Comparison of ENCODE assay signal across 19 cellular contexts in the genomic region with DNA sequence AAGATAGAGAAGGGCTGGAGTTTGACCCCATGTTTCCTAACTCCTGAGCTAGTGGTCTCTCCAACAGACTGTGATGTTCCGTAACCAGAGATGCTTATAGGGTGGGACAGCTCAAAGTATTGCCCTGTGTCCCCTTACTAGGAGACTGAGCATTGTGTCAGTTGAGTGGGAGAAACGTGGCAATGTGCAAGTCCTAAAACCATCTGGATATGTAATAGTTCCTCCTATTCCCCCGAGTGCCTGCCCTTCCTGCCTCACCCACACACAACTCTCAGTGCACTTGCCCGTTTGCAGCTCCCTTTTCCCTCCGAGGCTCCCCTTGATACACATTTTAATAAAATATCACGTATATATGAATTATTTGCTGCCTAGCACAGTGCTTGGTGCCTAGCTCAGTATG. TPM values are rescaled to one million over a fixed set of nuclear protein-coding genes. Genes with fewer than 3 reads are reported as not detected.
DNase-seq lines count a peak whose midpoint lies in the region; ATAC-seq and TF ChIP-seq lines count a peak whose summit lies in the region.
"Had no signal": no experiment of that assay in that cellular context is flagged by ENCODE, and none has a peak within 500 bp of the region (broad histone marks: within the 10 kb centered on the region; RNA-seq: fewer than 3 reads in every experiment).

No MANE protein-coding gene starts in this region.

- no peak for ATAC-seq in activated CD8-positive, alpha-beta T cell treated with anti-CD3 and anti-CD28 coated beads, Interleukin-2, amount 10 ng/mL, durations not matched to agents 7 days and 5 days
- ATAC-seq in mucosa of descending colon: no peak
- ATAC-seq: upper lobe of right lung had no signal

- POLR2A ChIA-PET in activated CD4-positive, alpha-beta T cell treated with anti-CD3 and anti-CD28 coated beads, Interleukin-2, amount 10 ng/mL, durations not matched to agents 7 days and 5 days (lab: Charles Lee): no interaction called here
- POLR2A ChIA-PET in CD4-positive, alpha-beta memory T cell (lab: Charles Lee; ENCODE audit: partially characterized antibody): interaction anchor here (4.5 to 13.8 kb wide), 4 partner anchors 9 to 189 kb away, joined by 58 to 595 read pairs (median 86); a partner anchor contains a TSS
- POLR2A ChIA-PET in activated CD8-positive, alpha-beta T cell treated with anti-CD3 and anti-CD28 coated beads, Interleukin-2, amount 10 ng/mL, durations not matched to agents 7 days and 5 days (lab: Charles Lee): interaction anchor here (1.1 to 8.3 kb wide), 8 partner anchors 9 to 98 kb away, joined by 3 to 325 read pairs (median 18); a partner anchor contains a TSS

- no peaks in the 10 kb centered on the region for H3K9me3 Mint-ChIP-seq in activated CD4-positive, alpha-beta T cell treated with anti-CD3 and anti-CD28 coated beads, Interleukin-2, amount 10 ng/mL, durations not matched to agents 7 days and 5 days
- peaks cover 0 to 3% (median 0%) of the 10 kb centered on the region in 8 donors for H3K9me3 Mint-ChIP-seq in CD4-positive, alpha-beta memory T cell
- no peaks in the 10 kb centered on the region for H3K9me3 Mint-ChIP-seq in activated CD8-positive, alpha-beta T cell treated with anti-CD3 and anti-CD28 coated beads, Interleukin-2, amount 10 ng/mL, durations not matched to agents 7 days and 5 days (ENCODE audit: insufficient read depth)
- H3K9me3 Mint-ChIP-seq in glutamatergic neuron (ENCODE audit: unreplicated experiment): peaks cover 13% of the 10 kb centered on the region

- peaks cover 56% of the 10 kb centered on the region for H3K4me1 Mint-ChIP-seq in activated CD4-positive, alpha-beta T cell treated with anti-CD3 and anti-CD28 coated beads, Interleukin-2, amount 10 ng/mL, durations not matched to agents 7 days and 5 days
- peaks cover 38 to 55% (median 47%) of the 10 kb centered on the region in 4 donors for H3K4me1 Mint-ChIP-seq in CD4-positive, alpha-beta memory T cell
- peaks cover 57% of the 10 kb centered on the region for H3K4me1 Mint-ChIP-seq in activated CD8-positive, alpha-beta T cell treated with anti-CD3 and anti-CD28 coated beads, Interleukin-2, amount 10 ng/mL, durations not matched to agents 7 days and 5 days (ENCODE audit: low read depth)
- peaks cover 32% of the 10 kb centered on the region for H3K4me1 Mint-ChIP-seq in glutamatergic neuron (ENCODE audit: low read depth, unreplicated experiment)

- peaks cover 30% of the 10 kb centered on the region for H3K36me3 Mint-ChIP-seq in activated CD4-positive, alpha-beta T cell treated with anti-CD3 and anti-CD28 coated beads, Interleukin-2, amount 10 ng/mL, durations not matched to agents 7 days and 5 days (ENCODE audit: low read depth)
- peaks cover 23 to 44% of the 10 kb centered on the region in 2 donors for H3K36me3 Mint-ChIP-seq in CD4-positive, alpha-beta memory T cell
- peaks cover 46% of the 10 kb centered on the region for H3K36me3 Mint-ChIP-seq in activated CD8-positive, alpha-beta T cell treated with anti-CD3 and anti-CD28 coated beads, Interleukin-2, amount 10 ng/mL, durations not matched to agents 7 days and 5 days (ENCODE audit: low read depth)
- H3K36me3 Mint-ChIP-seq in glutamatergic neuron (ENCODE audit: unreplicated experiment): no peaks in the 10 kb centered on the region

- H3K27me3 ChIP-seq in CD4-positive, alpha-beta memory T cell (ENCODE audit: insufficient read depth, low read length): no peaks in the 10 kb centered on the region
- H3K27me3 ChIP-seq: cardiac muscle cell, esophagus muscularis mucosa, ovary, Peyer's patch, sigmoid colon, stomach, upper lobe of right lung had no signal

- CTCF ChIA-PET in activated CD4-positive, alpha-beta T cell treated with anti-CD3 and anti-CD28 coated beads, Interleukin-2, amount 10 ng/mL, durations not matched to agents 7 days and 5 days (lab: Charles Lee): interaction anchor here (1.0 to 4.5 kb wide), 12 partner anchors 9 to 253 kb away, joined by 3 to 39 read pairs (median 7); no protein-coding TSS in a partner anchor
- CTCF ChIA-PET in CD4-positive, alpha-beta memory T cell (lab: Charles Lee; ENCODE audit: partially characterized antibody): interaction anchor here (0.8 to 6.1 kb wide), 20 partner anchors 9 to 291 kb away, joined by 3 to 352 read pairs (median 14); a partner anchor contains a TSS
- CTCF ChIA-PET in activated CD8-positive, alpha-beta T cell treated with anti-CD3 and anti-CD28 coated beads, Interleukin-2, amount 10 ng/mL, durations not matched to agents 7 days and 5 days (lab: Charles Lee): interaction anchor here (0.8 to 8.9 kb wide), 23 partner anchors 9 to 290 kb away, joined by 3 to 334 read pairs (median 33); no protein-coding TSS in a partner anchor

- H3K36me3 ChIP-seq in CD4-positive, alpha-beta memory T cell (ENCODE audit: insufficient read depth, low read length): peaks cover 12% of the 10 kb centered on the region
- H3K36me3 ChIP-seq in mucosa of descending colon (ENCODE audit: low read depth): no peaks in the 10 kb centered on the region
- H3K36me3 ChIP-seq: cardiac muscle cell, ovary had no signal

- H3K27me3 Mint-ChIP-seq in activated CD4-positive, alpha-beta T cell treated with anti-CD3 and anti-CD28 coated beads, Interleukin-2, amount 10 ng/mL, durations not matched to agents 7 days and 5 days: no peaks in the 10 kb centered on the region
- no peaks in the 10 kb centered on the region for H3K27me3 Mint-ChIP-seq in CD4-positive, alpha-beta memory T cell
- H3K27me3 Mint-ChIP-seq in activated CD8-positive, alpha-beta T cell treated with anti-CD3 and anti-CD28 coated beads, Interleukin-2, amount 10 ng/mL, durations not matched to agents 7 days and 5 days (ENCODE audit: low read depth): no peaks in the 10 kb centered on the region
- H3K27me3 Mint-ChIP-seq in glutamatergic neuron (ENCODE audit: unreplicated experiment): peaks cover 11% of the 10 kb centered on the region

- no peak for DNase-seq in activated CD4-positive, alpha-beta T cell treated with anti-CD3 and anti-CD28 coated beads, Interleukin-2, amount 10 ng/mL, durations not matched to agents 7 days and 5 days
- DNase-seq in activated CD4-positive, alpha-beta T cell treated with anti-CD3 and anti-CD28 coated beads, Interleukin-2, amount 50 U/mL, for 4 hours: no peak
- no peak for DNase-seq in CD4-positive, alpha-beta memory T cell
- no peak for DNase-seq in activated CD8-positive, alpha-beta T cell treated with anti-CD3 and anti-CD28 coated beads, Interleukin-2, amount 10 ng/mL, durations not matched to agents 7 days and 5 days
- DNase-seq in glutamatergic neuron (no peak), RKO (ENCODE audit: low spot score) (no peak), NCI-H1417 treated with DMSO at 0.1 percent for 48 hours (lab: John Stamatoyannopoulos, UW) (no peak), mucosa of descending colon (no peak)
- DNase-seq: ACHN, DMS79 treated with DMSO at 0.1 percent for 48 hours, ovary, Peyer's patch, sigmoid colon, stomach, upper lobe of right lung had no signal

- no peaks in the 10 kb centered on the region for H3K9me3 ChIP-seq in CD4-positive, alpha-beta memory T cell (ENCODE audit: control insufficient read depth in 1 of 2, low read length in 2 of 2)
- H3K9me3 ChIP-seq in mucosa of descending colon: no peaks in the 10 kb centered on the region
- H3K9me3 ChIP-seq: esophagus muscularis mucosa, ovary, Peyer's patch, sigmoid colon, stomach, upper lobe of right lung had no signal

- H3K4me3 Mint-ChIP-seq in activated CD4-positive, alpha-beta T cell treated with anti-CD3 and anti-CD28 coated beads, Interleukin-2, amount 10 ng/mL, durations not matched to agents 7 days and 5 days: peak overlapping the region; percentile 44
- peak overlapping the region in 2 of 8 donors; percentile 16 to 57 for H3K4me3 Mint-ChIP-seq in CD4-positive, alpha-beta memory T cell
- H3K4me3 Mint-ChIP-seq in activated CD8-positive, alpha-beta T cell treated with anti-CD3 and anti-CD28 coated beads, Interleukin-2, amount 10 ng/mL, durations not matched to agents 7 days and 5 days: peak overlapping the region; percentile 84
- H3K4me3 Mint-ChIP-seq in glutamatergic neuron (ENCODE audit: unreplicated experiment): peak overlapping the region; percentile 15

- peak overlapping the region; percentile 99 for H3K27ac Mint-ChIP-seq in activated CD4-positive, alpha-beta T cell treated with anti-CD3 and anti-CD28 coated beads, Interleukin-2, amount 10 ng/mL, durations not matched to agents 7 days and 5 days
- H3K27ac Mint-ChIP-seq in CD4-positive, alpha-beta memory T cell: peak overlapping the region; percentile 5 to 100 (median 78)
- H3K27ac Mint-ChIP-seq in activated CD8-positive, alpha-beta T cell treated with anti-CD3 and anti-CD28 coated beads, Interleukin-2, amount 10 ng/mL, durations not matched to agents 7 days and 5 days: peak overlapping the region; percentile 100
- H3K27ac Mint-ChIP-seq in glutamatergic neuron (ENCODE audit: unreplicated experiment): no peak overlapping the region

- no peak overlapping the region for H3K4me3 ChIP-seq in CD4-positive, alpha-beta memory T cell (ENCODE audit: low read length in 2 of 2)
- H3K4me3 ChIP-seq in mucosa of descending colon: no peak overlapping the region
- H3K4me3 ChIP-seq: cardiac muscle cell, esophagus muscularis mucosa, ovary, Peyer's patch, sigmoid colon, SK-N-MC, stomach, upper lobe of right lung had no signal

- peaks cover 47% of the 10 kb centered on the region for H3K4me1 ChIP-seq in CD4-positive, alpha-beta memory T cell (ENCODE audit: insufficient read depth, low read length)
- H3K4me1 ChIP-seq in mucosa of descending colon (ENCODE audit: low read depth): peaks cover 15% of the 10 kb centered on the region

- H3K27ac ChIP-seq in CD4-positive, alpha-beta memory T cell (ENCODE audit: low read depth, low read length): no peak overlapping the region
- H3K27ac ChIP-seq: cardiac muscle cell, esophagus muscularis mucosa, ovary, Peyer's patch, sigmoid colon, SK-N-MC, stomach, upper lobe of right lung, VCaP had no signal

- TF ChIP-seq CTCF in glutamatergic neuron (IDR thresholded peaks at IDR 0.05; ENCODE audit: partially characterized antibody, unreplicated experiment): no peak
- TF ChIP-seq CTCF in mucosa of descending colon (IDR thresholded peaks at IDR 0.05): no peak

- intact Hi-C loops in CD4-positive, alpha-beta memory T cell (cut with micrococcal nuclease): no loop called here
- intact Hi-C loops in mucosa of descending colon (cut with DNase I, micrococcal nuclease): loop anchor here (5.0 kb wide), 2 partner anchors 179 to 189 kb away; no protein-coding TSS in a partner anchor

RNA-seq across cellular contexts. Expression of a gene that starts 3.4 kb away (rescaled TPM):
- total RNA-seq in activated CD4-positive, alpha-beta T cell treated with anti-CD3 and anti-CD28 coated beads, Interleukin-2, amount 10 ng/mL, durations not matched to agents 7 days and 5 days: 10 to 100 TPM; 16.4 to 16.9 TPM
- total RNA-seq in CD4-positive, alpha-beta memory T cell: 10 to 100 TPM; 17.7 to 18.2 TPM
- 10 to 100 TPM in 1 of 2 donors, 1 to 10 TPM in 1; 7.9 to 13.2 TPM for polyA plus RNA-seq in CD4-positive, alpha-beta memory T cell
- total RNA-seq in activated CD8-positive, alpha-beta T cell treated with anti-CD3 and anti-CD28 coated beads, Interleukin-2, amount 10 ng/mL, durations not matched to agents 7 days and 5 days: 10 to 100 TPM; 19.9 to 20.3 TPM
- total RNA-seq in glutamatergic neuron (ENCODE audit: unreplicated experiment) (6.7 TPM), mucosa of descending colon (10 to 100 TPM; 16.5 to 22.3 (median 17.5) TPM)

RNA-seq across cellular contexts. Expression of a gene that starts 35.4 kb away (rescaled TPM):
- total RNA-seq in activated CD4-positive, alpha-beta T cell treated with anti-CD3 and anti-CD28 coated beads, Interleukin-2, amount 10 ng/mL, durations not matched to agents 7 days and 5 days: 10 to 100 TPM; 45.1 to 55.0 TPM
- 10 to 100 TPM; 54.9 to 56.4 TPM for total RNA-seq in CD4-positive, alpha-beta memory T cell
- polyA plus RNA-seq in CD4-positive, alpha-beta memory T cell: 10 to 100 TPM in 1 of 2 donors, 1 to 10 TPM in 1; 6.2 to 18.1 TPM
- 10 to 100 TPM; 47.6 to 50.9 TPM for total RNA-seq in activated CD8-positive, alpha-beta T cell treated with anti-CD3 and anti-CD28 coated beads, Interleukin-2, amount 10 ng/mL, durations not matched to agents 7 days and 5 days
- total RNA-seq in glutamatergic neuron (ENCODE audit: unreplicated experiment) (52.6 TPM), mucosa of descending colon (10 to 100 TPM; 22.8 to 30.5 (median 26.9) TPM)
